In genomic region chr1:45685308-45686080, GRCh38 we compare ENCODE assay signal across 8 cellular contexts. TPM values are rescaled to one million over a fixed set of nuclear protein-coding genes. Genes with fewer than 3 reads are reported as not detected.
A peak's percentile ranks its signal among the peaks of the same experiment; 100 is the strongest.
DNase-seq lines count a peak whose midpoint lies in the region; ATAC-seq and TF ChIP-seq lines count a peak whose summit lies in the region.

No MANE protein-coding gene starts in this region.

- H2AFZ ChIP-seq in trophoblast cell (ENCODE audit: insufficient read depth, low read length, poor library complexity), result no peak overlapping the region

- H3K9ac ChIP-seq in trophoblast cell (ENCODE audit: low read length), result peak overlapping the region; percentile 95

- no peak overlapping the region for H4K91ac ChIP-seq in trophoblast cell (ENCODE audit: low read depth, low read length)

- peak overlapping the region; percentile 75 for H2BK5ac ChIP-seq in trophoblast cell (ENCODE audit: low read depth, low read length, poor library complexity)

- H3K36me3 ChIP-seq in cardiac muscle cell, result no peaks in the 10 kb centered on the region
- peaks cover 0 to 3% of the 10 kb centered on the region in 2 experiments for H3K36me3 ChIP-seq in trophoblast cell (ENCODE audit: control insufficient read depth in 1 of 2, insufficient read depth in 2 of 2, low read length in 2 of 2)

- no peak for TF ChIP-seq CTCF in cardiac muscle cell (IDR thresholded peaks at IDR 0.05; ENCODE audit: low read depth, low read length)
- no peak for TF ChIP-seq CTCF in fibroblast of mammary gland (conservative IDR thresholded peaks at IDR 0.05; ENCODE audit: control insufficient read depth, insufficient read depth, low read depth, low read length)

- H3K9me3 ChIP-seq in cardiac muscle cell (ENCODE audit: low read depth) (no peaks in the 10 kb centered on the region), trophoblast cell (ENCODE audit: insufficient read depth, low read depth, low read length) (no peaks in the 10 kb centered on the region)

- in situ Hi-C loops in SK-MEL-5 (cut with HindIII; ENCODE audit: low pct_unique_long_range_greater_than_20kb, low sequenced_read_pairs), result no loop called here

- H3K4me3 ChIP-seq in cardiac muscle cell (peak overlapping the region; percentile 88), fibroblast of mammary gland (ENCODE audit: control insufficient read depth, low read depth, low read length) (peak overlapping the region; percentile 96), trophoblast cell (ENCODE audit: low read depth, low read length) (peak overlapping the region; percentile 99)

- ATAC-seq in left ventricle myocardium superior (no peak), GM18870 (IDR thresholded peaks at IDR 0.05; ENCODE audit: unreplicated experiment) (no peak), GM19395 (IDR thresholded peaks at IDR 0.05; ENCODE audit: unreplicated experiment) (no peak)

- no CpG with 5 or more reads among the region's 14 CpGs for WGBS in trophoblast cell (ENCODE audit: extremely low coverage, insufficient coverage, insufficient read length)

- peak overlapping the region; percentile 97 for H3K27ac ChIP-seq in cardiac muscle cell
- H3K27ac ChIP-seq in trophoblast cell (ENCODE audit: low read depth, low read length), result peak overlapping the region; percentile 67

- peak overlapping the region; percentile 98 for H3K14ac ChIP-seq in trophoblast cell (ENCODE audit: low read length)

- H2BK120ac ChIP-seq in trophoblast cell (ENCODE audit: insufficient read depth, low read length, poor library complexity), result peak overlapping the region; percentile 89

- no peak overlapping the region for H3K23ac ChIP-seq in trophoblast cell (ENCODE audit: low read length)

- H3K18ac ChIP-seq in trophoblast cell (ENCODE audit: low read length), result peak overlapping the region; percentile 98

- peaks cover 14% of the 10 kb centered on the region for H3K79me1 ChIP-seq in trophoblast cell (ENCODE audit: low read length)

- H3K4me2 ChIP-seq in trophoblast cell (ENCODE audit: low read length), result peak overlapping the region; percentile 60

- no peak overlapping the region for H2AK5ac ChIP-seq in trophoblast cell (ENCODE audit: low read length)

- intact Hi-C loops in left ventricle myocardium superior (cut with micrococcal nuclease), result no loop called here

- peaks cover 18% of the 10 kb centered on the region for H3K79me2 ChIP-seq in trophoblast cell (ENCODE audit: control insufficient read depth, insufficient read depth, low read length, poor library complexity)

- DNase-seq in cardiac muscle cell (ENCODE audit: low read depth in 1 of 2, low spot score in 1 of 2) (peak in 1 of 2 donors; percentile 17), left ventricle myocardium superior (no peak), SK-MEL-5 (ENCODE audit: low read depth, low spot score) (peak; percentile 11), fibroblast of mammary gland (ENCODE audit: low read depth) (peak; percentile 16), trophoblast cell (peak in 1 of 2 donors; percentile 29), occipital lobe (lab: John Stamatoyannopoulos, UW) (no peak)

- H3K27me3 ChIP-seq in cardiac muscle cell (no peaks in the 10 kb centered on the region), trophoblast cell (ENCODE audit: insufficient read depth, low read length) (no peaks in the 10 kb centered on the region)

- H3K4me1 ChIP-seq in cardiac muscle cell (ENCODE audit: low read depth) (peaks cover 26% of the 10 kb centered on the region), trophoblast cell (ENCODE audit: control insufficient read depth in 1 of 2, insufficient read depth in 2 of 2, low read length in 2 of 2) (peaks cover 2 to 10% of the 10 kb centered on the region in 2 experiments)

- no peak overlapping the region for H2BK12ac ChIP-seq in trophoblast cell (ENCODE audit: low read length)

- H4K12ac ChIP-seq in trophoblast cell (ENCODE audit: low read depth, low read length), result no peak overlapping the region

- H3K4ac ChIP-seq in trophoblast cell (ENCODE audit: low read depth, low read length), result peak overlapping the region; percentile 95

- peak overlapping the region; percentile 93 for H4K8ac ChIP-seq in trophoblast cell (ENCODE audit: low read depth, low read length)

RNA-seq across cellular contexts. Expression of gene GPBP1L1, which starts 0.8 kb away (rescaled TPM):
- total RNA-seq in cardiac muscle cell (69.7 and 96.3 TPM in 2 replicates), left ventricle myocardium superior (78.9 TPM), occipital lobe (55.4 TPM)
- 79.5 and 123 TPM in 2 replicates for polyA plus RNA-seq in cardiac muscle cell
- total RNA-seq in SK-MEL-5 (2014; rRNA removed; shearing (Covaris generic)), result 66.4 and 71.9 TPM in 2 replicates
- 46.8 and 56.0 TPM in 2 replicates for polyA plus RNA-seq in SK-MEL-5 (2015; cell fraction: cytosol; rRNA removed)
- 86.9 and 90.0 TPM in 2 replicates for polyA plus RNA-seq in SK-MEL-5 (2015; cell fraction: nucleus; rRNA removed)
- polyA plus RNA-seq in trophoblast cell (2013), result 69.1 and 73.8 TPM in 2 replicates

RNA-seq across cellular contexts. Expression of gene TMEM69, which starts 2.5 kb away (rescaled TPM):
- 30.1 and 31.3 TPM in 2 replicates for total RNA-seq in cardiac muscle cell
- polyA plus RNA-seq in cardiac muscle cell, result 69.7 and 69.8 TPM in 2 replicates
- 21.7 TPM for total RNA-seq in left ventricle myocardium superior
- total RNA-seq in SK-MEL-5 (2014; rRNA removed; shearing (Covaris generic)), result 42.5 and 51.7 TPM in 2 replicates
- polyA plus RNA-seq in SK-MEL-5 (2015; cell fraction: cytosol; rRNA removed), result 40.8 and 47.1 TPM in 2 replicates
- 46.0 and 73.0 TPM in 2 replicates for polyA plus RNA-seq in SK-MEL-5 (2015; cell fraction: nucleus; rRNA removed)
- polyA plus RNA-seq in trophoblast cell (2013), result 41.7 and 42.5 TPM in 2 replicates
- 20.7 TPM for total RNA-seq in occipital lobe

Comparison
In these comparisons a context has a peak if more than half of its experiments do, and no peak if none do; other contexts are left out.
1. DNase-seq: peak in SK-MEL-5 (single experiment) and fibroblast of mammary gland (single experiment); none in left ventricle myocardium superior (single experiment) and occipital lobe (single experiment).
2. Peak in every context shown above with its lines, with median percentiles within 50 percentile points of each other: H3K4me3 ChIP-seq.